ENCODE assay signal across 19 cellular contexts in the genomic region with DNA sequence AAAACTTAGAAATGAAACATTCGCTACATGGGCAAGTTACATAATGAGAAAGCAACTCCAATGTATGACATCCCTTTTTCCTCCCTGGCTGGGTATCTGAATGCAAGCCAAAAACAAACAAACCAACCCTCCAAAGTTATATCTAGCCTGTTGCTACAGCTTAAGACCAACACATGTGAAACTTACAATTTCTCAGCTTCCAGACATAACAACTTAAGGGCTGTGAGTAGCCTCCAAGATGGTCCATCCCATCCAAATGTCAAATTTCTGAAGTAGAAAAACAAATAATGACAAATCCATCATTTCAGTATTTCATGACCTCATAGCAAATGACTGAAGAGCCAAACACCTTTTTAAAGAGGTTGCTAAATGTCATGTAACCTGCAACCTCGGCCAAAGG.
"Had no signal": no experiment of that assay in that cellular context is flagged by ENCODE, and none has a peak within 500 bp of the region (broad histone marks: within the 10 kb centered on the region; RNA-seq: fewer than 3 reads in every experiment).

No MANE protein-coding gene starts in this region.

- H3K9me3 Mint-ChIP-seq: naive thymus-derived CD4-positive, alpha-beta T cell; neural crest cell had no signal

- ATAC-seq: left cardiac atrium; left ventricle myocardium superior; naive thymus-derived CD4-positive, alpha-beta T cell had no signal

- H3K4me1 ChIP-seq: colonic mucosa, right atrium auricular region, stomach had no signal

- H3K4me3 Mint-ChIP-seq: naive thymus-derived CD4-positive, alpha-beta T cell; neural crest cell had no signal

- H3K27me3 ChIP-seq: colonic mucosa, esophagus squamous epithelium, hepatocyte, right atrium auricular region, stomach had no signal

- H3K27ac Mint-ChIP-seq: naive thymus-derived CD4-positive, alpha-beta T cell had no signal

- DNase-seq: colonic mucosa; dermis blood vessel endothelial cell; esophagus squamous epithelium; foreskin melanocyte; kidney; left cardiac atrium; left ventricle myocardium superior; mammary epithelial cell; naive thymus-derived CD4-positive, alpha-beta T cell; posterior cingulate gyrus; small intestine; stimulated activated CD4-positive, alpha-beta T cell treated with anti-CD3 and anti-CD28 coated beads, Interleukin-12 subunit alpha, Interleukin-12 subunit beta, amount 100 ng/mL, for 4 hours; stimulated activated naive CD4-positive, alpha-beta T cell; stomach; substantia nigra; trophoblast cell had no signal

- H3K27ac ChIP-seq: colonic mucosa, hepatocyte, right atrium auricular region, stomach had no signal

- H3K9me3 ChIP-seq: colonic mucosa, esophagus squamous epithelium, right atrium auricular region, stomach had no signal

- H3K4me3 ChIP-seq: colonic mucosa, esophagus squamous epithelium, hepatocyte, right atrium auricular region, stomach had no signal

- H3K27me3 Mint-ChIP-seq: naive thymus-derived CD4-positive, alpha-beta T cell had no signal

- H3K4me1 Mint-ChIP-seq: neural crest cell had no signal
